Comparison of ENCODE assay signal across 1 cellular context in genomic region chr3:44913868-44914468, GRCh38.
A peak's percentile ranks its signal among the peaks of the same experiment; 100 is the strongest.
TF ChIP-seq lines count a peak whose summit lies in the region.

No MANE protein-coding gene starts in this region.

TF ChIP-seq in GM12878, 131 proteins besides CTCF, POLR2A, EP300 and RAD21 (continued from another document):
- TF ChIP-seq, protein P1, sequence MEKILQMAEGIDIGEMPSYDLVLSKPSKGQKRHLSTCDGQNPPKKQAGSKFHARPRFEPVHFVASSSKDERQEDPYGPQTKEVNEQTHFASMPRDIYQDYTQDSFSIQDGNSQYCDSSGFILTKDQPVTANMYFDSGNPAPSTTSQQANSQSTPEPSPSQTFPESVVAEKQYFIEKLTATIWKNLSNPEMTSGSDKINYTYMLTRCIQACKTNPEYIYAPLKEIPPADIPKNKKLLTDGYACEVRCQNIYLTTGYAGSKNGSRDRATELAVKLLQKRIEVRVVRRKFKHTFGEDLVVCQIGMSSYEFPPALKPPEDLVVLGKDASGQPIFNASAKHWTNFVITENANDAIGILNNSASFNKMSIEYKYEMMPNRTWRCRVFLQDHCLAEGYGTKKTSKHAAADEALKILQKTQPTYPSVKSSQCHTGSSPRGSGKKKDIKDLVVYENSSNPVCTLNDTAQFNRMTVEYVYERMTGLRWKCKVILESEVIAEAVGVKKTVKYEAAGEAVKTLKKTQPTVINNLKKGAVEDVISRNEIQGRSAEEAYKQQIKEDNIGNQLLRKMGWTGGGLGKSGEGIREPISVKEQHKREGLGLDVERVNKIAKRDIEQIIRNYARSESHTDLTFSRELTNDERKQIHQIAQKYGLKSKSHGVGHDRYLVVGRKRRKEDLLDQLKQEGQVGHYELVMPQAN (conservative IDR thresholded peaks at IDR 0.05), result no peak
- no peak for TF ChIP-seq SP1 (IDR thresholded peaks at IDR 0.05; ENCODE audit: low read depth, low read length)
- 0 out of 2 replicates have a peak, but pooled peaks have one; percentile 23 for TF ChIP-seq SMAD5 (IDR thresholded peaks at IDR 0.05; ENCODE audit: low read depth)
- TF ChIP-seq YY1 (IDR thresholded peaks at IDR 0.05; ENCODE audit: low read depth, low read length), result peak; percentile 83
- TF ChIP-seq CREB1 (IDR thresholded peaks at IDR 0.05; ENCODE audit: low read depth), result no peak
- TF ChIP-seq HDGF (IDR thresholded peaks at IDR 0.05), result no peak
- TF ChIP-seq IKZF1 (conservative IDR thresholded peaks at IDR 0.05), result 0 out of 2 replicates have a peak, but pooled peaks have one; percentile 8
- no peak for TF ChIP-seq PAX5 (IDR thresholded peaks at IDR 0.05; ENCODE audit: borderline replicate concordance, low read depth, low read length)
TF ChIP-seq in GM12878: peak in this region for 4.
